9 cellular contexts compared by ENCODE assay signal in the genomic region with DNA sequence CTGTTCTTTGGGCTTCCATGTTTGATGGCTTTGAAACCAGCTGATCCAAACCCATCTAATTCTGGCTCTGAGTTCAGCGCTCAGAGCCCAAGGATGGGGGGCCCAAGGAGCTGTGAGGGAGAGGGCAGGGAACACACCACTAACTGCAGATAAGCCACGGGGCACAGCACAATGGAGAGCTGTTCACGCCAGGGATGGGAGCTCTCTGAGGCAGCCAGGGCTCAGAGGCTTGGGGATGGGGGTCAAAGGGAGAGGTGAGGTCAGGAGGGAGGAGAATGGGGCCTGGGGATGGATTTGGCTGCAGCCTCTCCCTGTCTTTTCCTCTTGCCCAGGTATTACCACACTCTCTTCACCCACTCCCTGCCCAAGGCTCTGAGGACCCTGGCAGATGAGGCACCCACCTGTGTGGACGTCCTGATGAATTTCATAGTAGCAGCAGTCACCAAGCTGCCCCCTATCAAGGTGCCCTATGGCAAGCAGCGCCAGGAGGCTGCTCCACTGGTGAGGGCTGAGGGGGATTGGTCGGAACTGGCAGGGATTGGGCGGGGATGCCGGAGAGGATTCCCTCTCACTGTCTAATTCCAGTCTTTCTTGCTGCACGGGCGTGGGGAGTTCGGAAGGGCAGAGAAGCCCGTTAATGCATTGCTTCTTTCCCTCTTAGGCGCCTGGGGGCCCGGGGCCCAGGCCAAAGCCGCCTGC. TPM values are rescaled to one million over a fixed set of nuclear protein-coding genes. Genes with fewer than 3 reads are reported as not detected.
DNase-seq lines count a peak whose midpoint lies in the region; ATAC-seq and TF ChIP-seq lines count a peak whose summit lies in the region.
"Had no signal": no experiment of that assay in that cellular context is flagged by ENCODE, and none has a peak within 500 bp of the region (broad histone marks: within the 10 kb centered on the region; RNA-seq: fewer than 3 reads in every experiment).

No MANE protein-coding gene starts in this region.

- no peak for DNase-seq in T-helper 2 cell treated with Interferon-gamma antibody and Interleukin-4, amounts not matched to agents 5 μg/mL and 100 μg/mL, for 36 hours (ENCODE audit: low spot score)
- no peak for DNase-seq in T-helper 2 cell
- DNase-seq in activated T-cell treated with anti-CD3 and anti-CD28 coated beads, Interleukin-2, amount 50 U/mL, for 72 hours = no peak
- DNase-seq in thoracic aorta (ENCODE audit: low spot score) = no peak
- no peak for DNase-seq in SW480 (ENCODE audit: low spot score)

- H3K27me3 ChIP-seq in iPS-20b (ENCODE audit: insufficient read depth, low read length) = peaks cover 64% of the 10 kb centered on the region
- no peaks in the 10 kb centered on the region for H3K27me3 ChIP-seq in thoracic aorta (replicated peaks; ENCODE audit: insufficient read depth)

- H3K9me3 Mint-ChIP-seq in T-helper 2 cell treated with Interferon-gamma antibody and Interleukin-4, amounts not matched to agents 5 μg/mL and 100 μg/mL, for 36 hours = no peaks in the 10 kb centered on the region
- no peaks in the 10 kb centered on the region for H3K9me3 Mint-ChIP-seq in activated T-cell treated with anti-CD3 and anti-CD28 coated beads, Interleukin-2, amount 50 U/mL, for 72 hours

- H3K4me1 Mint-ChIP-seq in T-helper 2 cell treated with Interferon-gamma antibody and Interleukin-4, amounts not matched to agents 5 μg/mL and 100 μg/mL, for 36 hours (ENCODE audit: low read depth) = peaks cover 7% of the 10 kb centered on the region
- H3K4me1 Mint-ChIP-seq in activated T-cell treated with anti-CD3 and anti-CD28 coated beads, Interleukin-2, amount 50 U/mL, for 72 hours (ENCODE audit: low read depth) = peaks cover 21% of the 10 kb centered on the region

- no peaks in the 10 kb centered on the region for H3K36me3 ChIP-seq in iPS-20b (ENCODE audit: insufficient read depth, low read depth, low read length)
- no peaks in the 10 kb centered on the region for H3K36me3 ChIP-seq in thoracic aorta

- H3K27me3 Mint-ChIP-seq in T-helper 2 cell treated with Interferon-gamma antibody and Interleukin-4, amounts not matched to agents 5 μg/mL and 100 μg/mL, for 36 hours (ENCODE audit: low read depth) = peaks cover 20% of the 10 kb centered on the region
- H3K27me3 Mint-ChIP-seq in activated T-cell treated with anti-CD3 and anti-CD28 coated beads, Interleukin-2, amount 50 U/mL, for 72 hours (ENCODE audit: low read depth) = no peaks in the 10 kb centered on the region

- TF ChIP-seq CTCF in thoracic aorta (IDR thresholded peaks at IDR 0.05) = no peak

- no peaks in the 10 kb centered on the region for H3K9me3 ChIP-seq in iPS-20b (ENCODE audit: insufficient read depth, low read depth, low read length)
- H3K9me3 ChIP-seq in thoracic aorta = no peaks in the 10 kb centered on the region

- H3K9ac ChIP-seq in iPS-20b (ENCODE audit: low read depth, low read length) = peak overlapping the region; percentile 63; the same call in 1 of the 2 replicates

- H3K4me1 ChIP-seq in iPS-20b (ENCODE audit: insufficient read depth, low read length) (peaks cover 3% of the 10 kb centered on the region; the same call in 1 of the 2 replicates), thoracic aorta (ENCODE audit: control insufficient read depth in 1 of 2, low read depth in 2 of 2) (peaks cover 8 to 13% of the 10 kb centered on the region in 2 donors)

- H3K27ac ChIP-seq in iPS-20b (ENCODE audit: low read length) = no peak overlapping the region
- no peak overlapping the region for H3K27ac ChIP-seq in thoracic aorta

- no peak overlapping the region for H3K27ac Mint-ChIP-seq in T-helper 2 cell treated with Interferon-gamma antibody and Interleukin-4, amounts not matched to agents 5 μg/mL and 100 μg/mL, for 36 hours
- no peak overlapping the region for H3K27ac Mint-ChIP-seq in activated T-cell treated with anti-CD3 and anti-CD28 coated beads, Interleukin-2, amount 50 U/mL, for 72 hours

- peak overlapping the region; percentile 90 for H3K4me3 ChIP-seq in iPS-20b (ENCODE audit: low read length)
- peak overlapping the region; percentile 98 for H3K4me3 ChIP-seq in thoracic aorta

- H3K36me3 Mint-ChIP-seq in T-helper 2 cell treated with Interferon-gamma antibody and Interleukin-4, amounts not matched to agents 5 μg/mL and 100 μg/mL, for 36 hours (ENCODE audit: low read depth) = no peaks in the 10 kb centered on the region
- H3K36me3 Mint-ChIP-seq in activated T-cell treated with anti-CD3 and anti-CD28 coated beads, Interleukin-2, amount 50 U/mL, for 72 hours (ENCODE audit: insufficient read depth in 2 of 2) = no peaks in the 10 kb centered on the region

- no peak for ATAC-seq in activated T-cell treated with anti-CD3 and anti-CD28 coated beads, Interleukin-2, amount 50 U/mL, for 72 hours (replicated peaks in 1 of 2)
- ATAC-seq in thoracic aorta (ENCODE audit: insufficient number of reproducible peaks, low FRiP score, low read depth) (no peak), HG03354 (IDR thresholded peaks at IDR 0.05; ENCODE audit: poor library complexity, severe bottlenecking, unreplicated experiment) (no peak), HG02588 (IDR thresholded peaks at IDR 0.05; ENCODE audit: unreplicated experiment) (no peak)

- H3K4me3 Mint-ChIP-seq in T-helper 2 cell treated with Interferon-gamma antibody and Interleukin-4, amounts not matched to agents 5 μg/mL and 100 μg/mL, for 36 hours = peak overlapping the region; percentile 91
- peak overlapping the region; percentile 97 to 99 for H3K4me3 Mint-ChIP-seq in activated T-cell treated with anti-CD3 and anti-CD28 coated beads, Interleukin-2, amount 50 U/mL, for 72 hours

RNA-seq across cellular contexts. Expression of a gene that starts 11.3 kb away (rescaled TPM):
- not detected for total RNA-seq in activated T-cell treated with anti-CD3 and anti-CD28 coated beads, Interleukin-2, amount 50 U/mL, for 72 hours
- total RNA-seq in thoracic aorta = not detected
- total RNA-seq: Daoy had no signal

RNA-seq across cellular contexts. Expression of a gene that starts 13.1 kb away (rescaled TPM):
- not detected for total RNA-seq in activated T-cell treated with anti-CD3 and anti-CD28 coated beads, Interleukin-2, amount 50 U/mL, for 72 hours
- 1 to 10 TPM in 1 of 2 donors, not detected in 1; 1.6 TPM for total RNA-seq in thoracic aorta

RNA-seq across cellular contexts. Expression of a gene that starts 32.8 kb away (rescaled TPM):
- under 1 TPM in 1 of 2 donors, not detected in 1; 0.35 TPM for total RNA-seq in activated T-cell treated with anti-CD3 and anti-CD28 coated beads, Interleukin-2, amount 50 U/mL, for 72 hours
- not detected for total RNA-seq in thoracic aorta
- total RNA-seq: Daoy had no signal

RNA-seq across cellular contexts. Expression of a gene that starts 36.8 kb away (rescaled TPM):
- total RNA-seq in activated T-cell treated with anti-CD3 and anti-CD28 coated beads, Interleukin-2, amount 50 U/mL, for 72 hours = 10 to 100 TPM in 1 of 2 donors, 1 to 10 TPM in 1; 8.4 to 10.1 TPM
- total RNA-seq in thoracic aorta = 1 to 10 TPM; 3.6 to 6.9 TPM
